In the genomic region with DNA sequence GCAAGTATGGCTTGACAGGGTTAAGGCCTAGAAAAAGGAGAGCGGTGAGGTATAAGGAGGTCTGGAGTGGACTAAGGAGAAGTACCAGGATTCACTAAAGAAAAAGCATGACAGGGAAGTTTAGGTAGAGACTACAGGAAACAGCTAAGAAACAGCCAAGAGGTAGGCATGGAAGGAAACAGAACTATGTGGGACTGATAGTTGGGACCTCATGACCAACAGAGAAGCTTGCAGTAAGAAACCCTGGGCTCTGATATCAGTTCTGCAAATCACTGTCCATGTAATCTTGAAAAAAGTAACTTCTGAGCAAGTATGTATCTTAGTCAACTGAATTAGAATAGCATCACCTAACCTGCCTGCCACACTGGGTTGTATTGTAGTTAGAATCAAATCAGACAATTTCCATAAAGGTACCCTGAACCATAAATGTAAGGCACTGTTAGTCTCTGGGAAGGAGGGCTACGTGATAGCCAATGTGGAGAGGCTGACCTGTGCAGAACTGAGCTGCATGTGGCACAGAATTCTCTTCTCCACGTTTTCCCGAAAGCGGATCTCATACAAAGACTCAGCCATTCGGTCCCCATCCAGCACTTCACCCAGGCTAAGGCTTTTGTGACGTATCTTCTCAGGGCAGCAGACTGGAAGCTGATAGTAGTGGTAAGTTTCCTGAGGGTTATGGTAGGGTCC, we compare ENCODE assay signal across 1 cellular context.
TF ChIP-seq lines count a peak whose summit lies in the region.

No MANE protein-coding gene starts in this region.

TF ChIP-seq in HepG2, 621 proteins besides CTCF, POLR2A, EP300 and RAD21:
- TF ChIP-seq ZNF574 (CRISPR knock-in tag; IDR thresholded peaks at IDR 0.05) (no peak), PRPF4 (IDR thresholded peaks at IDR 0.05; ENCODE audit: low read depth, low read length, poor library complexity, severe bottlenecking) (peak; percentile 33), CC2D1A (CRISPR knock-in tag; IDR thresholded peaks at IDR 0.05) (peak; percentile 54; the same call in 1 of the 2 replicates), ZNF563 (CRISPR knock-in tag; IDR thresholded peaks at IDR 0.05) (no peak), ZNF782 (CRISPR knock-in tag; IDR thresholded peaks at IDR 0.05; ENCODE audit: borderline replicate concordance) (no peak), JUN (CRISPR knock-in tag; IDR thresholded peaks at IDR 0.05) (peak; percentile 15; the same call in 1 of the 2 replicates), ZNF605 (CRISPR knock-in tag; IDR thresholded peaks at IDR 0.05) (no peak), ZNF350 (CRISPR knock-in tag; IDR thresholded peaks at IDR 0.05; ENCODE audit: borderline replicate concordance, low read depth) (no peak), CREB1 (IDR thresholded peaks at IDR 0.05) (no peak), CREB1 (CRISPR knock-in tag; IDR thresholded peaks at IDR 0.05) (no peak), NFIB (CRISPR knock-in tag; IDR thresholded peaks at IDR 0.05; ENCODE audit: borderline replicate concordance) (peak; percentile 88; the same call in 1 of the 2 replicates), ZNF317 (CRISPR knock-in tag; IDR thresholded peaks at IDR 0.05) (no peak), HNRNPH1 (optimal IDR thresholded peaks at IDR 0.05; ENCODE audit: low read depth, low read length) (peak; percentile 18), RBFOX2 (IDR thresholded peaks at IDR 0.05; ENCODE audit: low read depth, low read length) (no peak), TRIM24 (CRISPR knock-in tag; IDR thresholded peaks at IDR 0.05) (0 out of 2 replicates have a peak, but pooled peaks have one; percentile 8), PHF5A (CRISPR knock-in tag; IDR thresholded peaks at IDR 0.05; ENCODE audit: low read depth, unreplicated experiment) (no peak)
- TF ChIP-seq, protein P1, sequence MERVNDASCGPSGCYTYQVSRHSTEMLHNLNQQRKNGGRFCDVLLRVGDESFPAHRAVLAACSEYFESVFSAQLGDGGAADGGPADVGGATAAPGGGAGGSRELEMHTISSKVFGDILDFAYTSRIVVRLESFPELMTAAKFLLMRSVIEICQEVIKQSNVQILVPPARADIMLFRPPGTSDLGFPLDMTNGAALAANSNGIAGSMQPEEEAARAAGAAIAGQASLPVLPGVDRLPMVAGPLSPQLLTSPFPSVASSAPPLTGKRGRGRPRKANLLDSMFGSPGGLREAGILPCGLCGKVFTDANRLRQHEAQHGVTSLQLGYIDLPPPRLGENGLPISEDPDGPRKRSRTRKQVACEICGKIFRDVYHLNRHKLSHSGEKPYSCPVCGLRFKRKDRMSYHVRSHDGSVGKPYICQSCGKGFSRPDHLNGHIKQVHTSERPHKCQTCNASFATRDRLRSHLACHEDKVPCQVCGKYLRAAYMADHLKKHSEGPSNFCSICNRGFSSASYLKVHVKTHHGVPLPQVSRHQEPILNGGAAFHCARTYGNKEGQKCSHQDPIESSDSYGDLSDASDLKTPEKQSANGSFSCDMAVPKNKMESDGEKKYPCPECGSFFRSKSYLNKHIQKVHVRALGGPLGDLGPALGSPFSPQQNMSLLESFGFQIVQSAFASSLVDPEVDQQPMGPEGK (CRISPR knock-in tag; IDR thresholded peaks at IDR 0.05), result 0 out of 2 replicates have a peak, but pooled peaks have one; percentile 25
